20 cellular contexts compared by ENCODE assay signal in the genomic region with DNA sequence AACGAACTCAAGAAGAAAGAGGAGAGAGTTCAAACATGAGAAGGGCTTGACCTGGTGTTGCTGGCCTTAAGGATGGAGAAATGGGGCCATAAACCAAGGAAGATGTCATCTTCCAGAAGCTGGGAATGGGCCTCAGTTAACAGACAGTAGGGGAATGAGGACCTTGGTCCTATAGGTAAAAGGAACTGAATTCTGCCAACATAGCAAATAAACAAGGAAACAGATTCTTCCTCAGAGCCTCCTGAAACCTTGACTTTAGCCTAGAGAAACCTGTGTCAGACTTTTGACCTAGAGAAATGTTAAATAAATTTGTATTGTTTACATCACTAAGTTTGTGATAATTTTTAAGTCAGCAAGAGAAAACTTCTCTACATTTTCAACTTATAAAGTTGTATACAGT.
DNase-seq lines count a peak whose midpoint lies in the region; ATAC-seq, FAIRE-seq and TF ChIP-seq lines count a peak whose summit lies in the region.
"Had no signal": no experiment of that assay in that cellular context is flagged by ENCODE, and none has a peak within 500 bp of the region (broad histone marks: within the 10 kb centered on the region; RNA-seq: fewer than 3 reads in every experiment).

No MANE protein-coding gene starts in this region.

- CTCF ChIA-PET in HepG2 (lab: Yijun Ruan, JAX; ENCODE audit: low intra/inter-chr PET ratio, low total read pairs), result no interaction called here
- CTCF ChIA-PET in IMR-90 (lab: Yijun Ruan, JAX), result no interaction called here
- CTCF ChIA-PET in activated naive CD4-positive, alpha-beta T cell treated with anti-CD3 and anti-CD28 coated beads, Interleukin-2, amount 10 ng/mL, durations not matched to agents 7 days and 5 days (lab: Charles Lee), result no interaction called here

- BruUV-seq in HepG2 (replicated peaks; lab: Mats Ljungman, UMichigan) (no TSS peak), IMR-90 (replicated peaks; lab: Mats Ljungman, UMichigan) (no TSS peak)

- H3K4me3 Mint-ChIP-seq in activated naive CD4-positive, alpha-beta T cell treated with anti-CD3 and anti-CD28 coated beads, Interleukin-2, amount 10 ng/mL, durations not matched to agents 7 days and 5 days, result no peak overlapping the region
- H3K4me3 Mint-ChIP-seq: CD14-positive monocyte; CD4-positive, alpha-beta memory T cell; CD4-positive, CD25-positive, alpha-beta regulatory T cell; CD8-positive, alpha-beta memory T cell had no signal

- 100% methylated on average over 1 of the region's 1 CpG for WGBS in HepG2 (ENCODE audit: low lambda C conversion rate)
- 100% methylated on average over 1 of the region's 1 CpG for WGBS in right lobe of liver (ENCODE audit: insufficient coverage, low coverage, low lambda C conversion rate, missing lambda C conversion rate)
- WGBS in IMR-90 (ENCODE audit: extremely low coverage in 2 of 2, insufficient read length in 1 of 2), 2 experiments, result 60% methylated on average over 1 of the region's 1 CpG; no CpG with 5 or more reads in 1 of the 2 experiments

- no peak overlapping the region for H3K4ac ChIP-seq in IMR-90 (ENCODE audit: low read depth, low read length)

- no peak overlapping the region for H4K8ac ChIP-seq in IMR-90 (ENCODE audit: low read depth in 2 of 2, low read length in 2 of 2)

- H4K91ac ChIP-seq in IMR-90 (ENCODE audit: insufficient read depth, low read depth, low read length), result no peak overlapping the region

- no peak overlapping the region for H2AK5ac ChIP-seq in IMR-90 (ENCODE audit: low read depth, low read length)

- H3K23ac ChIP-seq in IMR-90 (ENCODE audit: low read depth, low read length), result no peak overlapping the region

- no peaks in the 10 kb centered on the region for H3K9me3 ChIP-seq in HepG2 (ENCODE audit: low read length)
- H3K9me3 ChIP-seq in right lobe of liver, result no peaks in the 10 kb centered on the region
- H3K9me3 ChIP-seq in IMR-90 (ENCODE audit: control insufficient read depth, insufficient read depth, low read length), result no peaks in the 10 kb centered on the region
- H3K9me3 ChIP-seq: BE2C, Caco-2 had no signal

- H2AK9ac ChIP-seq in IMR-90 (replicated peaks; ENCODE audit: low read depth, low read length, poor library complexity), result no peak overlapping the region

- no peaks in the 10 kb centered on the region for H3K79me2 ChIP-seq in HepG2 (ENCODE audit: insufficient read depth, low read length)

- TF ChIP-seq POLR2A in HepG2 (IDR thresholded peaks at IDR 0.05; ENCODE audit: insufficient read depth in 1 of 2, low read depth in 2 of 2, low read length in 2 of 2) (no peak), right lobe of liver (IDR thresholded peaks at IDR 0.05) (no peak), IMR-90 (IDR thresholded peaks at IDR 0.05; ENCODE audit: low read depth, low read length) (no peak)

- no peak overlapping the region for H4K5ac ChIP-seq in IMR-90 (ENCODE audit: low read depth, low read length)

- H2BK15ac ChIP-seq in IMR-90 (ENCODE audit: low read depth, low read length), result no peak overlapping the region

- H2AFZ ChIP-seq in HepG2 (ENCODE audit: low read length), result no peak overlapping the region
- no peak overlapping the region for H2AFZ ChIP-seq in IMR-90 (replicated peaks; ENCODE audit: low read length, poor library complexity)

- H3K36me3 Mint-ChIP-seq in activated naive CD4-positive, alpha-beta T cell treated with anti-CD3 and anti-CD28 coated beads, Interleukin-2, amount 10 ng/mL, durations not matched to agents 7 days and 5 days, result peaks cover 19% of the 10 kb centered on the region

- no peak for ATAC-seq in HepG2
- no peak for ATAC-seq in right lobe of liver
- ATAC-seq in IMR-90 (ENCODE audit: low read depth), result no peak

- no peak overlapping the region for H3K56ac ChIP-seq in IMR-90 (ENCODE audit: extremely low read depth, insufficient read depth, low read length)

- in situ Hi-C loops in HepG2 (cut with HindIII; ENCODE audit: extremely low pct_ligation_motif_present, low pct_unique_long_range_greater_than_20kb), result no loop called here
- in situ Hi-C loops in IMR-90 (cut with MboI; ENCODE audit: low sequenced_read_pairs), result no loop called here

- H3K18ac ChIP-seq in IMR-90 (ENCODE audit: low read depth, low read length), result no peak overlapping the region

- TF ChIP-seq RAD21 in HepG2 (CRISPR knock-in tag; IDR thresholded peaks at IDR 0.05) (no peak), IMR-90 (IDR thresholded peaks at IDR 0.05; ENCODE audit: low read length) (no peak)

- FAIRE-seq in HepG2 (lab: Jason Lieb, UNC), result no peak
- FAIRE-seq: D721Med, GM12891 had no signal

- no peak overlapping the region for H3K14ac ChIP-seq in IMR-90 (replicated peaks; ENCODE audit: low read depth, low read length)

- no peak for DNase-seq in HepG2 (ENCODE audit: low spot score)
- no peak for DNase-seq in right lobe of liver
- DNase-seq in IMR-90, result no peak
- no peak for DNase-seq in COLO668 (lab: John Stamatoyannopoulos, UW; ENCODE audit: unreplicated experiment)
- no peak for DNase-seq in activated naive CD4-positive, alpha-beta T cell treated with anti-CD3 and anti-CD28 coated beads, Interleukin-2, amount 10 ng/mL, durations not matched to agents 7 days and 5 days
- DNase-seq: ACHN; BE2C; C1 segment of cervical spinal cord; Caco-2; Calu3; CD4-positive, alpha-beta memory T cell; CD4-positive, CD25-positive, alpha-beta regulatory T cell; CD8-positive, alpha-beta memory T cell; DMS79 treated with DMSO at 0.1 percent for 48 hours; GF-D8 had no signal

- no peaks in the 10 kb centered on the region for H3K4me1 ChIP-seq in HepG2 (ENCODE audit: insufficient read depth, low read length)
- H3K4me1 ChIP-seq in right lobe of liver, result no peaks in the 10 kb centered on the region
- H3K4me1 ChIP-seq in IMR-90 (ENCODE audit: control insufficient read depth, insufficient read depth, low read length), result no peaks in the 10 kb centered on the region
- H3K4me1 ChIP-seq: BE2C, BLaER1, Caco-2 had no signal

- intact Hi-C loops in HepG2 (cut with micrococcal nuclease; ENCODE audit: unreplicated experiment) (no loop called here), right lobe of liver (cut with DNase I) (no loop called here), IMR-90 (cut with micrococcal nuclease) (no loop called here)

- H2BK20ac ChIP-seq in IMR-90 (ENCODE audit: low read depth, low read length), result no peak overlapping the region

- H3K36me3 ChIP-seq in HepG2 (replicated peaks in 1 of 2; ENCODE audit: control insufficient read depth in 1 of 2, insufficient read depth in 2 of 2, low read length in 2 of 2), result no peaks in the 10 kb centered on the region
- no peaks in the 10 kb centered on the region for H3K36me3 ChIP-seq in right lobe of liver
- H3K36me3 ChIP-seq in IMR-90 (ENCODE audit: control insufficient read depth, insufficient read depth, low read length), result no peaks in the 10 kb centered on the region
- H3K36me3 ChIP-seq: BE2C had no signal

- H2BK120ac ChIP-seq in IMR-90 (ENCODE audit: low read depth, low read length), result no peak overlapping the region

- TF ChIP-seq CTCF in HepG2 (CRISPR knock-in tag; IDR thresholded peaks at IDR 0.05) (no peak), right lobe of liver (IDR thresholded peaks at IDR 0.05) (no peak), IMR-90 (conservative IDR thresholded peaks at IDR 0.05; ENCODE audit: low read depth, low read length) (no peak)

- H4K20me1 ChIP-seq in HepG2 (ENCODE audit: insufficient read depth, low read length) (no peaks in the 10 kb centered on the region), IMR-90 (ENCODE audit: insufficient read depth, low read length) (no peaks in the 10 kb centered on the region)
- H4K20me1 ChIP-seq: BLaER1 had no signal

- H3K4me2 ChIP-seq in HepG2 (ENCODE audit: low read depth, low read length) (no peak overlapping the region), IMR-90 (ENCODE audit: low read depth, low read length) (no peak overlapping the region)
- H3K4me2 ChIP-seq: BLaER1 had no signal

- H3K79me1 ChIP-seq in IMR-90 (ENCODE audit: low read depth in 1 of 2, low read length in 2 of 2), result no peaks in the 10 kb centered on the region

- H3K27me3 Mint-ChIP-seq in activated naive CD4-positive, alpha-beta T cell treated with anti-CD3 and anti-CD28 coated beads, Interleukin-2, amount 10 ng/mL, durations not matched to agents 7 days and 5 days, result no peaks in the 10 kb centered on the region
- H3K27me3 Mint-ChIP-seq: CD4-positive, alpha-beta memory T cell; CD4-positive, CD25-positive, alpha-beta regulatory T cell; CD8-positive, alpha-beta memory T cell had no signal

- TF ChIP-seq EP300 in HepG2 (IDR thresholded peaks at IDR 0.05; ENCODE audit: low read depth in 2 of 2, low read length in 2 of 2) (no peak), HepG2 (CRISPR knock-in tag; IDR thresholded peaks at IDR 0.05; ENCODE audit: borderline replicate concordance) (no peak)

- H3K4me1 Mint-ChIP-seq in activated naive CD4-positive, alpha-beta T cell treated with anti-CD3 and anti-CD28 coated beads, Interleukin-2, amount 10 ng/mL, durations not matched to agents 7 days and 5 days, result no peaks in the 10 kb centered on the region
- H3K4me1 Mint-ChIP-seq: CD8-positive, alpha-beta memory T cell had no signal

- H3K27ac ChIP-seq in HepG2 (ENCODE audit: extremely low read length, insufficient read depth, low read length) (no peak overlapping the region), right lobe of liver (no peak overlapping the region), IMR-90 (ENCODE audit: insufficient read depth, low read length) (no peak overlapping the region)
- H3K27ac ChIP-seq: 22Rv1, BLaER1 had no signal

- H3K27ac Mint-ChIP-seq in activated naive CD4-positive, alpha-beta T cell treated with anti-CD3 and anti-CD28 coated beads, Interleukin-2, amount 10 ng/mL, durations not matched to agents 7 days and 5 days, result no peak overlapping the region
- H3K27ac Mint-ChIP-seq: CD4-positive, alpha-beta memory T cell; CD4-positive, CD25-positive, alpha-beta regulatory T cell had no signal

- H3K9ac ChIP-seq in HepG2 (ENCODE audit: insufficient read depth, low read depth, low read length) (no peak overlapping the region), IMR-90 (ENCODE audit: low read depth, low read length) (no peak overlapping the region)
- H3K9ac ChIP-seq: BLaER1 had no signal

- dilution Hi-C loops in IMR-90 (cut with HindIII; ENCODE audit: low sequenced_read_pairs, unreplicated experiment), result no loop called here

- H3K9me3 Mint-ChIP-seq in activated naive CD4-positive, alpha-beta T cell treated with anti-CD3 and anti-CD28 coated beads, Interleukin-2, amount 10 ng/mL, durations not matched to agents 7 days and 5 days, result peaks cover 4% of the 10 kb centered on the region

- H3K9me1 ChIP-seq in IMR-90 (ENCODE audit: insufficient read depth, low read length), result no peaks in the 10 kb centered on the region

- no peak overlapping the region for H3K4me3 ChIP-seq in HepG2 (replicated peaks in 1 of 3; ENCODE audit: insufficient read depth in 1 of 3, low read depth in 2 of 3, low read length in 3 of 3)
- H3K4me3 ChIP-seq in right lobe of liver, result no peak overlapping the region
- no peak overlapping the region for H3K4me3 ChIP-seq in IMR-90 (ENCODE audit: insufficient read depth, low read depth, low read length)
- H3K4me3 ChIP-seq: BLaER1 had no signal

- H3K27me3 ChIP-seq in HepG2 (ENCODE audit: control insufficient read depth in 1 of 2, insufficient read depth in 2 of 2, low read length in 2 of 2) (no peaks in the 10 kb centered on the region), right lobe of liver (no peaks in the 10 kb centered on the region), IMR-90 (ENCODE audit: control insufficient read depth, insufficient read depth, low read length) (no peaks in the 10 kb centered on the region)
- H3K27me3 ChIP-seq: BE2C, BLaER1 had no signal

- H2BK5ac ChIP-seq in IMR-90 (ENCODE audit: low read depth, low read length, poor library complexity, severe bottlenecking), result no peak overlapping the region

- POLR2A ChIA-PET in HepG2 (lab: Yijun Ruan, JAX), result no interaction called here
- POLR2A ChIA-PET in IMR-90 (lab: Charles Lee; ENCODE audit: unreplicated experiment), result no interaction called here
